ENCODE assay signal across 11 cellular contexts in the genomic region with DNA sequence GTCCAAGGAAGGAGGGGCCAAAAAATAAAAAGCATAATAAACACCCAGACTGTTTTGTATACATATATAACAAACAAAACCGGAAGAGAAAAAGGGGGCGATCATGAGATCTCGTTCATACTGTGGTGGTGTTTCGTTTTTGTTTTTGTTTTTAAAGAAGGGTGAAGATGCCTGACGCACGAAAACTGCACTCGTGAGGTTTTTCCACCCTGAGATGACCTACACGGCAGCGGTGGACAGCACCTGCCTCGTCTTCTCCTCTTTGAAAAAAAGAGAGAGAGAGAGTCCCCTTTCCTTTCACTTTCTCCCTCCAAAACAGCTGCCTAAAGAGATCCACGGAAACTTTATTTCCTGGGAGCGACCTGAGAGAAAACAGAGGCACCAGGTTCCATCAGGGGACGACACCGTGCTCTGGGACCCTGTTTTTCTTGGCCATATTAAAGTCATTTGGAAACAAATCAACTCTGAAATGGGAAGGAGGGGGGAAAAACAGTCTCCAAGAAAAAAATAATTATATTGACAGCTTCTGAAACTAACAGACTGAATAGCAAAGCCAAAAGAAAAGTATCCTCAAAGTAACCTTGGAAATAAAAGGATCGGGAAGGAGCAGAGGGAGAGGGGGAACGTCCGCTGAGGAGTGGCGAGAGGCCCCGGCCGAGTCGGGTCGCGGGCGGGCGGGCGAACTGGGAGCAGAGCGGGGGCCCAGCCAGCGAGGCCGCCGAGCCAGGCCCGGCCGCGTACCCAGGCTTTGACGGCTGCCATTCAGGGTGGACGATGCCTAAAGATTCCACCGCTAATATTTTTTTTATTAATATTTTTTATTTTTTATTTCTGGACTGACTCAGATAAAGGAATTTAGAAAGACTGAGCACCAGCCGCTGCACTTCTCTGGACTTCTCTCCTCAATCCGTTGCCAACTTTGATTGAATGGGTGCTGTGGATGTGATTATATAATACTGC. TPM values are rescaled to one million over a fixed set of nuclear protein-coding genes. Genes with fewer than 3 reads are reported as not detected.
DNase-seq lines count a peak whose midpoint lies in the region; ATAC-seq, FAIRE-seq and TF ChIP-seq lines count a peak whose summit lies in the region.
"Had no signal": no experiment of that assay in that cellular context is flagged by ENCODE, and none has a peak within 500 bp of the region (broad histone marks: within the 10 kb centered on the region; RNA-seq: fewer than 3 reads in every experiment).

No MANE protein-coding gene starts in this region.

- TF ChIP-seq POLR2A in HepG2 (IDR thresholded peaks at IDR 0.05; ENCODE audit: insufficient read depth in 1 of 2, low read depth in 2 of 2, low read length in 2 of 2): no peak
- no peak for TF ChIP-seq POLR2A in right lobe of liver (IDR thresholded peaks at IDR 0.05)
- no peak for TF ChIP-seq POLR2A in lower leg skin (IDR thresholded peaks at IDR 0.05)

- H3K27ac Mint-ChIP-seq in activated T-helper 17 cell treated with anti-CD3 and anti-CD28 coated beads, Interleukin-2, amount 50 U/mL, for 72 hours: no peak overlapping the region

- no peak for TF ChIP-seq RAD21 in HepG2 (CRISPR knock-in tag; IDR thresholded peaks at IDR 0.05)

- H4K20me1 ChIP-seq in HepG2 (ENCODE audit: insufficient read depth, low read length): no peaks in the 10 kb centered on the region

- peak overlapping the region in 2 of 3 experiments; percentile 7 to 31; a peak in 2 of 6 replicates for H3K4me3 ChIP-seq in HepG2 (replicated peaks in 1 of 3; ENCODE audit: insufficient read depth in 1 of 3, low read depth in 2 of 3, low read length in 3 of 3)
- no peak overlapping the region for H3K4me3 ChIP-seq in right lobe of liver
- no peak overlapping the region for H3K4me3 ChIP-seq in lower leg skin (ENCODE audit: low read depth, poor library complexity, severe bottlenecking)
- H3K4me3 ChIP-seq: PC-9 had no signal

- in situ Hi-C loops in HepG2 (cut with HindIII; ENCODE audit: extremely low pct_ligation_motif_present, low pct_unique_long_range_greater_than_20kb): loop anchor here (10.0 kb wide), 1 partner anchor 903 kb away; no protein-coding TSS in a partner anchor

- CTCF ChIA-PET in HepG2 (lab: Yijun Ruan, JAX; ENCODE audit: low intra/inter-chr PET ratio, low total read pairs): no interaction called here

- H3K9me3 ChIP-seq in HepG2 (ENCODE audit: low read length) (no peaks in the 10 kb centered on the region), right lobe of liver (no peaks in the 10 kb centered on the region)
- H3K9me3 ChIP-seq: upper lobe of left lung had no signal

- H3K27ac ChIP-seq in HepG2 (ENCODE audit: extremely low read length, insufficient read depth, low read length) (no peak overlapping the region), right lobe of liver (no peak overlapping the region)
- H3K27ac ChIP-seq: PC-9, upper lobe of left lung had no signal

- TF ChIP-seq CTCF in HepG2 (CRISPR knock-in tag; IDR thresholded peaks at IDR 0.05): no peak
- TF ChIP-seq CTCF in right lobe of liver (IDR thresholded peaks at IDR 0.05): no peak
- no peak for TF ChIP-seq CTCF in lower leg skin (IDR thresholded peaks at IDR 0.05)

- H3K27me3 ChIP-seq in HepG2 (ENCODE audit: control insufficient read depth in 1 of 2, insufficient read depth in 2 of 2, low read length in 2 of 2) (peaks cover 10 to 62% of the 10 kb centered on the region in 2 experiments; a peak in 4 of 5 replicates), right lobe of liver (peaks cover 23 to 76% of the 10 kb centered on the region in 2 donors)

- H3K9me3 Mint-ChIP-seq in activated T-helper 17 cell treated with anti-CD3 and anti-CD28 coated beads, Interleukin-2, amount 50 U/mL, for 72 hours: peaks cover 8% of the 10 kb centered on the region

- no peaks in the 10 kb centered on the region for H3K36me3 ChIP-seq in HepG2 (replicated peaks in 1 of 2; ENCODE audit: control insufficient read depth in 1 of 2, insufficient read depth in 2 of 2, low read length in 2 of 2)
- H3K36me3 ChIP-seq in right lobe of liver: no peaks in the 10 kb centered on the region
- H3K36me3 ChIP-seq: upper lobe of left lung had no signal

- POLR2A ChIA-PET in HepG2 (lab: Yijun Ruan, JAX): no interaction called here

- intact Hi-C loops in HepG2 (cut with micrococcal nuclease; ENCODE audit: unreplicated experiment): no loop called here
- intact Hi-C loops in right lobe of liver (cut with DNase I): no loop called here
- intact Hi-C loops in lower leg skin (cut with DNase I; ENCODE audit: low total_unique reads): no loop called here

- 35% methylated on average over 38 of the region's 38 CpGs for WGBS in HepG2 (ENCODE audit: low lambda C conversion rate)
- 7% methylated on average over 38 of the region's 38 CpGs for whole genome bisulfite sequencing in right lobe of liver (ENCODE audit: insufficient coverage, low coverage, low lambda C conversion rate, missing lambda C conversion rate)
- 22 to 45% methylated on average over 38 of the region's 38 CpGs for WGBS in lower leg skin, 2 donors

- H3K4me1 Mint-ChIP-seq in activated T-helper 17 cell treated with anti-CD3 and anti-CD28 coated beads, Interleukin-2, amount 50 U/mL, for 72 hours: peaks cover 11% of the 10 kb centered on the region

- H3K4me2 ChIP-seq in HepG2 (ENCODE audit: low read depth, low read length): peak overlapping the region; percentile 63
- H3K4me2 ChIP-seq: PC-9 had no signal

- BruUV-seq in HepG2 (replicated peaks; lab: Mats Ljungman, UMichigan): no TSS peak

- DNase-seq in HepG2 (ENCODE audit: low spot score) (no peak), right lobe of liver (no peak), lower leg skin (ENCODE audit: low spot score in 2 of 2) (peak; percentile 4 to 71), NCI-H526 treated with DMSO at 0.1 percent for 48 hours (lab: John Stamatoyannopoulos, UW) (no peak), iPS-NIHi11 (ENCODE audit: low spot score) (no peak)
- DNase-seq: PC-9 had no signal

- H3K27me3 Mint-ChIP-seq in activated T-helper 17 cell treated with anti-CD3 and anti-CD28 coated beads, Interleukin-2, amount 50 U/mL, for 72 hours: peaks cover 70% of the 10 kb centered on the region

- peaks cover 25% of the 10 kb centered on the region for H3K36me3 Mint-ChIP-seq in activated T-helper 17 cell treated with anti-CD3 and anti-CD28 coated beads, Interleukin-2, amount 50 U/mL, for 72 hours (ENCODE audit: low read depth)

- TF ChIP-seq EP300 in HepG2 (IDR thresholded peaks at IDR 0.05; ENCODE audit: low read depth in 2 of 2, low read length in 2 of 2) (no peak), HepG2 (CRISPR knock-in tag; IDR thresholded peaks at IDR 0.05; ENCODE audit: borderline replicate concordance) (no peak)

- ATAC-seq in HepG2: no peak
- ATAC-seq in right lobe of liver: no peak
- ATAC-seq in activated T-helper 17 cell treated with anti-CD3 and anti-CD28 coated beads, Interleukin-2, amount 50 U/mL, for 72 hours (replicated peaks): no peak
- no peak for ATAC-seq in GM18861 (IDR thresholded peaks at IDR 0.05; ENCODE audit: unreplicated experiment)
- ATAC-seq in HG03469 (IDR thresholded peaks at IDR 0.05; ENCODE audit: unreplicated experiment): no peak
- ATAC-seq: sciatic nerve had no signal

- no peaks in the 10 kb centered on the region for H3K79me2 ChIP-seq in HepG2 (ENCODE audit: insufficient read depth, low read length)

- peak overlapping the region; percentile 46 for H3K4me3 Mint-ChIP-seq in activated T-helper 17 cell treated with anti-CD3 and anti-CD28 coated beads, Interleukin-2, amount 50 U/mL, for 72 hours

- FAIRE-seq in HepG2 (lab: Jason Lieb, UNC): no peak

- H3K9ac ChIP-seq in HepG2 (ENCODE audit: insufficient read depth, low read depth, low read length): no peak overlapping the region

- H3K4me1 ChIP-seq in HepG2 (ENCODE audit: insufficient read depth, low read length): peaks cover 6% of the 10 kb centered on the region; the same call in 1 of the 2 replicates
- H3K4me1 ChIP-seq in right lobe of liver: peaks cover 0 to 11% (median 4%) of the 10 kb centered on the region in 4 donors

- H2AFZ ChIP-seq in HepG2 (ENCODE audit: low read length): peak overlapping the region; percentile 49
- H2AFZ ChIP-seq: PC-9 had no signal

TF ChIP-seq in HepG2, 621 proteins besides CTCF, POLR2A, EP300 and RAD21 (continues in another document):
- TF ChIP-seq CBX2 (IDR thresholded peaks at IDR 0.05; ENCODE audit: low read depth, low read length) (0 out of 2 replicates have a peak, but pooled peaks have one; percentile 5), CBX2 (CRISPR knock-in tag; IDR thresholded peaks at IDR 0.05; ENCODE audit: low read depth) (no peak)

RNA-seq across cellular contexts. Expression of gene POU3F3, which starts 3.6 kb away (rescaled TPM):
- total RNA-seq in HepG2 (2016; rRNA removed; fragmentation: Illumina TruSeq; extraction: Trizol) (not detected in 2 replicates), right lobe of liver (not detected), lower leg skin (1 to 10 TPM in 3 of 4 donors, under 1 TPM in 1; 0.84 to 3.5 (median 2.1) TPM)
- not detected in 2 replicates for total RNA-seq in HepG2 (2016; cell fraction: cytosol; rRNA removed; fragmentation: Illumina TruSeq; extraction: Trizol; ENCODE audit: low read depth)
- total RNA-seq in HepG2 (2016; cell fraction: insoluble cytoplasmic fraction; rRNA removed; fragmentation: Illumina TruSeq; extraction: Trizol): not detected in 2 replicates
- not detected in 2 replicates for total RNA-seq in HepG2 (2016; cell fraction: membrane; rRNA removed; fragmentation: Illumina TruSeq; extraction: Trizol)
- not detected in 2 replicates for total RNA-seq in HepG2 (2016; cell fraction: nucleus; rRNA removed; fragmentation: Illumina TruSeq; extraction: Trizol)
- not detected in 2 replicates for polyA plus RNA-seq in HepG2 (2011; rRNA removed)
- not detected in 2 replicates for polyA plus RNA-seq in HepG2 (2011; cell fraction: cytosol; rRNA removed)
- not detected in 2 replicates for polyA plus RNA-seq in HepG2 (2011; cell fraction: nucleus; rRNA removed)
- polyA plus RNA-seq in HepG2 (2012): not detected in 2 replicates
- not detected in 2 replicates for polyA plus RNA-seq in HepG2 (2016; cell fraction: cytosol; fragmentation: Illumina TruSeq; extraction: Trizol; ENCODE audit: low read depth)
- not detected in 2 replicates for polyA plus RNA-seq in HepG2 (2016; cell fraction: insoluble cytoplasmic fraction; fragmentation: Illumina TruSeq; extraction: Trizol; ENCODE audit: low read depth)
- polyA plus RNA-seq in HepG2 (2016; cell fraction: membrane; fragmentation: Illumina TruSeq; extraction: Trizol; ENCODE audit: low read depth): not detected in 2 replicates
- polyA plus RNA-seq in HepG2 (2016; cell fraction: nucleus; fragmentation: Illumina TruSeq; extraction: Trizol; ENCODE audit: insufficient read depth, low read depth): not detected in 2 replicates
- not detected in 2 replicates for polyA minus RNA-seq in HepG2 (2011; rRNA and poly(A)+ RNA removed; ENCODE audit: low replicate concordance)
- polyA minus RNA-seq in HepG2 (2011; cell fraction: cytosol; rRNA and poly(A)+ RNA removed): not detected in 2 replicates
- not detected in 2 replicates for polyA minus RNA-seq in HepG2 (2011; cell fraction: nucleus; rRNA and poly(A)+ RNA removed)
- total RNA-seq in activated T-helper 17 cell treated with anti-CD3 and anti-CD28 coated beads, Interleukin-2, amount 50 U/mL, for 72 hours: not detected
- total RNA-seq: PC-9, sciatic nerve, upper lobe of left lung had no signal

Comparison
In these comparisons a context has a peak if more than half of its experiments do, and no peak if none do; other contexts are left out.
1. H3K4me3 ChIP-seq: peak in HepG2 (2 of 3); none in right lobe of liver (0 of 3) and lower leg skin (single experiment).
2. DNase-seq: peak in lower leg skin (2 of 2); none in HepG2 (single experiment), right lobe of liver (0 of 3), NCI-H526 treated with DMSO at 0.1 percent for 48 hours (single experiment) and iPS-NIHi11 (single experiment).